In the genomic region with DNA sequence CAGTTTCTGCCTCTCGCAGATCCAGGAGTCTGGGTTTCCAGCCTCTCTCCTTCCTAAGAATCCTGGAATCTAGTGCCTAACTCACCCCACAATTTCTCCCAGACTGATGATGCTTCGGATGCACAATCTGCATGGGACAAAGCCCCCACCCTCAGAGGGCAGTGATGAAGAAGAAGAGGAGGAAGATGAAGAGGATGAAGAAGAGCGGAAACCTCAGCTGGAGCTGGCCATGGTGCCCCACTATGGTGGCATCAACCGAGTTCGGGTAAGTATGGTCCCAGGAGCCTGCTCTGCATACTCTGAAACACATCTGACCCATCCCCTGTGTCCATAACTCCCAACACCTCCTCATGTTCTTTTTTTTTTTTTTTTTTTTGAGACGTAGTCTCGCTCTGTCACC, we compare ENCODE assay signal across 8 cellular contexts. TPM values are rescaled to one million over a fixed set of nuclear protein-coding genes. Genes with fewer than 3 reads are reported as not detected.
DNase-seq lines count a peak whose midpoint lies in the region; ATAC-seq and TF ChIP-seq lines count a peak whose summit lies in the region.

No MANE protein-coding gene starts in this region.

- TF ChIP-seq CTCF in VCaP (conservative IDR thresholded peaks at IDR 0.05), result no peak
- no peak for TF ChIP-seq CTCF in foreskin fibroblast (IDR thresholded peaks at IDR 0.05; ENCODE audit: low read depth, low read length)

- H3K9me3 ChIP-seq in GM23248 (ENCODE audit: low read depth), result no peaks in the 10 kb centered on the region

- ATAC-seq in HG02759 (IDR thresholded peaks at IDR 0.05; ENCODE audit: unreplicated experiment) (no peak), HG02884 (IDR thresholded peaks at IDR 0.05; ENCODE audit: unreplicated experiment) (no peak)

- H3K4me1 ChIP-seq in GM23248 (ENCODE audit: insufficient read depth), result no peaks in the 10 kb centered on the region

- no peak overlapping the region for H2AFZ ChIP-seq in GM23248

- H3K27me3 ChIP-seq in GM23248 (replicated peaks; ENCODE audit: insufficient read depth), result no peaks in the 10 kb centered on the region

- peak overlapping the region; percentile 81; the same call in 1 of the 2 replicates for H3K27ac ChIP-seq in GM23248
- peak overlapping the region; percentile 92 for H3K27ac ChIP-seq in VCaP

- peaks cover 17% of the 10 kb centered on the region for H3F3A ChIP-seq in GM23248 (ENCODE audit: insufficient read depth)

- in situ Hi-C loops in GM23248 (cut with MboI), result no loop called here

- WGBS in GM23248 (ENCODE audit: low coverage in 1 of 2, low lambda C conversion rate in 2 of 2, missing lambda C conversion rate in 2 of 2), 2 experiments, result 83 to 85% methylated on average over 5 to 7 of the region's 7 CpGs

- peaks cover 30% of the 10 kb centered on the region for H3K79me2 ChIP-seq in GM23248 (ENCODE audit: insufficient read depth)

- peaks cover 15% of the 10 kb centered on the region for H3K36me3 ChIP-seq in GM23248 (ENCODE audit: low read depth)

- DNase-seq in GM23248, result no peak
- DNase-seq in foreskin fibroblast, result no peak
- no peak for DNase-seq in skeletal muscle cell (ENCODE audit: low read depth)
- no peak for DNase-seq in stimulated activated CD4-positive, alpha-beta T cell treated with anti-CD3 and anti-CD28 coated beads, Interleukin-2, amount 100 ng/mL, for 48 hours
- DNase-seq in effector CD4-positive, alpha-beta T cell, result no peak

- peak overlapping the region; percentile 92 for H3K9ac ChIP-seq in GM23248

- peak overlapping the region; percentile 84 for H3K4me2 ChIP-seq in GM23248 (ENCODE audit: unreplicated experiment)

- no peaks in the 10 kb centered on the region for H4K20me1 ChIP-seq in GM23248 (ENCODE audit: insufficient read depth)

- H3K4me3 ChIP-seq in GM23248 (peak overlapping the region; percentile 95), foreskin fibroblast (ENCODE audit: low read depth in 1 of 2, low read length in 2 of 2) (peak overlapping the region; percentile 77 to 89), skeletal muscle cell (ENCODE audit: low read depth, low read length) (peak overlapping the region; percentile 89)

- H3K9me2 ChIP-seq in GM23248 (ENCODE audit: insufficient read depth), result no peaks in the 10 kb centered on the region

RNA-seq across cellular contexts. Expression of gene GRWD1, which starts 0.8 kb away (rescaled TPM):
- 36.6 and 38.7 TPM in 2 replicates for total RNA-seq in GM23248 (2014; rRNA removed; shearing (Covaris generic))
- 34.1 and 41.5 TPM in 2 replicates for polyA plus RNA-seq in GM23248 (2016; fragmentation: Nextera tagmentation; extraction: Ambion mirVana)

RNA-seq across cellular contexts. Expression of gene KCNJ14, which starts 8.8 kb away (rescaled TPM):
- 0.97 and 1.1 TPM in 2 replicates for total RNA-seq in GM23248 (2014; rRNA removed; shearing (Covaris generic))
- 0.47 and 0.48 TPM in 2 replicates for polyA plus RNA-seq in GM23248 (2016; fragmentation: Nextera tagmentation; extraction: Ambion mirVana)

RNA-seq across cellular contexts. Expression of gene CYTH2, which starts 22.6 kb away (rescaled TPM):
- total RNA-seq in GM23248 (2014; rRNA removed; shearing (Covaris generic)), result 80.7 and 86.0 TPM in 2 replicates
- polyA plus RNA-seq in GM23248 (2016; fragmentation: Nextera tagmentation; extraction: Ambion mirVana), result 40.9 and 41.6 TPM in 2 replicates

RNA-seq across cellular contexts. Expression of gene GRIN2D, which starts 53.1 kb away (rescaled TPM):
- total RNA-seq in GM23248 (2014; rRNA removed; shearing (Covaris generic)), result 0.54 and 0.76 TPM in 2 replicates
- polyA plus RNA-seq in GM23248 (2016; fragmentation: Nextera tagmentation; extraction: Ambion mirVana), result 0.10 and 0.22 TPM in 2 replicates

RNA-seq across cellular contexts. Expression of gene KDELR1, which starts 55.2 kb away (rescaled TPM):
- 126 and 170 TPM in 2 replicates for total RNA-seq in GM23248 (2014; rRNA removed; shearing (Covaris generic))
- 231 and 242 TPM in 2 replicates for polyA plus RNA-seq in GM23248 (2016; fragmentation: Nextera tagmentation; extraction: Ambion mirVana)
